ENCODE assay signal across 2 cellular contexts in genomic region chr1:59990470-59990869, GRCh38.
TF ChIP-seq lines count a peak whose summit lies in the region.

No MANE protein-coding gene starts in this region.

TF ChIP-seq in IMR-90, 13 proteins besides CTCF, POLR2A, EP300 and RAD21:
- no peak for TF ChIP-seq SMC3 (IDR thresholded peaks at IDR 0.05; ENCODE audit: low read depth, low read length)
- TF ChIP-seq BHLHE40 (IDR thresholded peaks at IDR 0.05; ENCODE audit: low read depth, low read length): no peak
- no peak for TF ChIP-seq MXI1 (IDR thresholded peaks at IDR 0.05; ENCODE audit: borderline replicate concordance, low read depth, low read length)
- no peak for TF ChIP-seq FOS (IDR thresholded peaks at IDR 0.05; ENCODE audit: low read depth, low read length)
- no peak for TF ChIP-seq USF2 (IDR thresholded peaks at IDR 0.05; ENCODE audit: low read depth, low read length)
- TF ChIP-seq CHD1 (IDR thresholded peaks at IDR 0.05; ENCODE audit: low read depth, low read length): no peak
- no peak for TF ChIP-seq ELK1 (IDR thresholded peaks at IDR 0.05; ENCODE audit: borderline replicate concordance, low read depth, low read length)
- TF ChIP-seq MAZ (IDR thresholded peaks at IDR 0.05; ENCODE audit: borderline replicate concordance, low read depth, low read length): no peak
- no peak for TF ChIP-seq MAFK (IDR thresholded peaks at IDR 0.05; ENCODE audit: low read depth, low read length)
- no peak for TF ChIP-seq RCOR1 (IDR thresholded peaks at IDR 0.05; ENCODE audit: insufficient replicate concordance, low read length)
- TF ChIP-seq NFE2L2 (IDR thresholded peaks at IDR 0.05; ENCODE audit: low read depth, low read length): no peak
- TF ChIP-seq CEBPB (IDR thresholded peaks at IDR 0.05; ENCODE audit: low read depth, low read length): no peak
- no peak for TF ChIP-seq RFX5 (IDR thresholded peaks at IDR 0.05; ENCODE audit: low read depth, low read length)

TF ChIP-seq in K562, 482 proteins besides CTCF, POLR2A, EP300 and RAD21:
- TF ChIP-seq ARID1B (IDR thresholded peaks at IDR 0.05) (peak; percentile 55), ARID3A (IDR thresholded peaks at IDR 0.05; ENCODE audit: borderline replicate concordance, low read depth, low read length) (no peak), TAL1 (IDR thresholded peaks at IDR 0.05) (peak; percentile 73; the same call in 1 of the 2 replicates), SAP30 (IDR thresholded peaks at IDR 0.05; ENCODE audit: borderline replicate concordance, insufficient read depth, low read depth, low read length, poor library complexity, severe bottlenecking) (no peak), TCF3 (CRISPR knock-in tag; IDR thresholded peaks at IDR 0.05) (peak; percentile 68), SOX6 (IDR thresholded peaks at IDR 0.05) (peak; percentile 44; the same call in 1 of the 2 replicates), MTF1 (CRISPR knock-in tag; IDR thresholded peaks at IDR 0.05; ENCODE audit: borderline replicate concordance) (no peak), BDP1 (IDR thresholded peaks at IDR 0.05; ENCODE audit: insufficient read depth, insufficient read length) (no peak), ID3 (CRISPR knock-in tag; IDR thresholded peaks at IDR 0.05) (no peak), ID3 (tag; IDR thresholded peaks at IDR 0.05) (no peak), NFIC (IDR thresholded peaks at IDR 0.05) (0 out of 2 replicates have a peak, but pooled peaks have one; percentile 11), SIRT6 (IDR thresholded peaks at IDR 0.05; ENCODE audit: low read depth, low read length) (no peak), CBFA2T3 (IDR thresholded peaks at IDR 0.05) (peak; percentile 78), HNRNPLL (IDR thresholded peaks at IDR 0.05; ENCODE audit: low read depth, low read length, poor library complexity, severe bottlenecking) (peak; percentile 77), MTA2 (IDR thresholded peaks at IDR 0.05; ENCODE audit: low read depth) (0 out of 2 replicates have a peak, but pooled peaks have one; percentile 11), TEAD4 (IDR thresholded peaks at IDR 0.05; ENCODE audit: low read length) (peak; percentile 64), TEAD4 (CRISPR knock-in tag; IDR thresholded peaks at IDR 0.05; ENCODE audit: borderline replicate concordance) (no peak), CBFA2T2 (conservative IDR thresholded peaks at IDR 0.05) (peak; percentile 59)
